ENCODE assay signal across 1 cellular context in the genomic region with DNA sequence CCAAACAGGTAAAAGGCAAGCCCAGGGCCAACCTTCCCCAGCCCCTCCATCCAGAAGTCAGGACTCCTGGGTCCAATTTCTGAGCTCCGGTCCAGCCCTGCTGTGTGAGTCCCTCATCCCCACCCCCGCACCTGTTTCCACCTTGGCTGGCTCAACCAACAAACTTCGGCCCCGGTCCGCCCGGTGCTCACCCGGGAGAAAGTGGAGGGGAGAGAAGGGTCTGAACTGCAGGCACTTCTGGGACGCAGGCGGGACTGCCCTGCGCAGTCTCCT.
TF ChIP-seq lines count a peak whose summit lies in the region.

No MANE protein-coding gene starts in this region.

TF ChIP-seq in HepG2, 621 proteins besides CTCF, POLR2A, EP300 and RAD21 (continued from another document):
- TF ChIP-seq, protein P1, sequence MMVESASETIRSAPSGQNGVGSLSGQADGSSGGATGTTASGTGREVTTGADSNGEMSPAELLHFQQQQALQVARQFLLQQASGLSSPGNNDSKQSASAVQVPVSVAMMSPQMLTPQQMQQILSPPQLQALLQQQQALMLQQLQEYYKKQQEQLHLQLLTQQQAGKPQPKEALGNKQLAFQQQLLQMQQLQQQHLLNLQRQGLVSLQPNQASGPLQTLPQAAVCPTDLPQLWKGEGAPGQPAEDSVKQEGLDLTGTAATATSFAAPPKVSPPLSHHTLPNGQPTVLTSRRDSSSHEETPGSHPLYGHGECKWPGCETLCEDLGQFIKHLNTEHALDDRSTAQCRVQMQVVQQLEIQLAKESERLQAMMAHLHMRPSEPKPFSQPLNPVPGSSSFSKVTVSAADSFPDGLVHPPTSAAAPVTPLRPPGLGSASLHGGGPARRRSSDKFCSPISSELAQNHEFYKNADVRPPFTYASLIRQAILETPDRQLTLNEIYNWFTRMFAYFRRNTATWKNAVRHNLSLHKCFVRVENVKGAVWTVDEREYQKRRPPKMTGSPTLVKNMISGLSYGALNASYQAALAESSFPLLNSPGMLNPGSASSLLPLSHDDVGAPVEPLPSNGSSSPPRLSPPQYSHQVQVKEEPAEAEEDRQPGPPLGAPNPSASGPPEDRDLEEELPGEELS (CRISPR knock-in tag; IDR thresholded peaks at IDR 0.05): peak; percentile 25; the same call in 1 of the 2 replicates
- TF ChIP-seq TCF7 (IDR thresholded peaks at IDR 0.05; ENCODE audit: low read depth) (0 out of 2 replicates have a peak, but pooled peaks have one; percentile 2), ZNF616 (CRISPR knock-in tag; IDR thresholded peaks at IDR 0.05; ENCODE audit: low read depth) (0 out of 2 replicates have a peak, but pooled peaks have one; percentile 29), HOXA5 (CRISPR knock-in tag; IDR thresholded peaks at IDR 0.05) (0 out of 2 replicates have a peak, but pooled peaks have one; percentile 17), ZNF768 (CRISPR knock-in tag; IDR thresholded peaks at IDR 0.05) (0 out of 2 replicates have a peak, but pooled peaks have one; percentile 9), ZFP90 (CRISPR knock-in tag; IDR thresholded peaks at IDR 0.05; ENCODE audit: borderline replicate concordance) (no peak), NRL (CRISPR knock-in tag; IDR thresholded peaks at IDR 0.05; ENCODE audit: borderline replicate concordance) (0 out of 2 replicates have a peak, but pooled peaks have one; percentile 28), TMF1 (CRISPR knock-in tag; IDR thresholded peaks at IDR 0.05; ENCODE audit: low read depth) (peak; percentile 17; the same call in 1 of the 2 replicates), DNMT3B (CRISPR knock-in tag; conservative IDR thresholded peaks at IDR 0.05) (peak; percentile 61; the same call in 1 of the 2 replicates), ZNF138 (CRISPR knock-in tag; IDR thresholded peaks at IDR 0.05; ENCODE audit: low read depth) (0 out of 2 replicates have a peak, but pooled peaks have one; percentile 13), ZSCAN31 (CRISPR knock-in tag; IDR thresholded peaks at IDR 0.05; ENCODE audit: low read depth) (0 out of 2 replicates have a peak, but pooled peaks have one; percentile 6), ZNF468 (CRISPR knock-in tag; IDR thresholded peaks at IDR 0.05) (0 out of 2 replicates have a peak, but pooled peaks have one; percentile 28), SALL2 (CRISPR knock-in tag; IDR thresholded peaks at IDR 0.05) (peak; percentile 30; the same call in 1 of the 2 replicates), MBNL3 (CRISPR knock-in tag; conservative IDR thresholded peaks at IDR 0.05) (no peak)
- TF ChIP-seq, protein P2, sequence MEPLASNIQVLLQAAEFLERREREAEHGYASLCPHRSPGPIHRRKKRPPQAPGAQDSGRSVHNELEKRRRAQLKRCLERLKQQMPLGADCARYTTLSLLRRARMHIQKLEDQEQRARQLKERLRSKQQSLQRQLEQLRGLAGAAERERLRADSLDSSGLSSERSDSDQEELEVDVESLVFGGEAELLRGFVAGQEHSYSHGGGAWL (CRISPR knock-in tag; IDR thresholded peaks at IDR 0.05): no peak
- TF ChIP-seq, protein P3, sequence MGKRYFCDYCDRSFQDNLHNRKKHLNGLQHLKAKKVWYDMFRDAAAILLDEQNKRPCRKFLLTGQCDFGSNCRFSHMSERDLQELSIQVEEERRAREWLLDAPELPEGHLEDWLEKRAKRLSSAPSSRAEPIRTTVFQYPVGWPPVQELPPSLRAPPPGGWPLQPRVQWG (CRISPR knock-in tag; IDR thresholded peaks at IDR 0.05; ENCODE audit: borderline replicate concordance, low read depth): no peak
- TF ChIP-seq, protein P4, sequence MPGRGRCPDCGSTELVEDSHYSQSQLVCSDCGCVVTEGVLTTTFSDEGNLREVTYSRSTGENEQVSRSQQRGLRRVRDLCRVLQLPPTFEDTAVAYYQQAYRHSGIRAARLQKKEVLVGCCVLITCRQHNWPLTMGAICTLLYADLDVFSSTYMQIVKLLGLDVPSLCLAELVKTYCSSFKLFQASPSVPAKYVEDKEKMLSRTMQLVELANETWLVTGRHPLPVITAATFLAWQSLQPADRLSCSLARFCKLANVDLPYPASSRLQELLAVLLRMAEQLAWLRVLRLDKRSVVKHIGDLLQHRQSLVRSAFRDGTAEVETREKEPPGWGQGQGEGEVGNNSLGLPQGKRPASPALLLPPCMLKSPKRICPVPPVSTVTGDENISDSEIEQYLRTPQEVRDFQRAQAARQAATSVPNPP (CRISPR knock-in tag; IDR thresholded peaks at IDR 0.05): 0 out of 2 replicates have a peak, but pooled peaks have one; percentile 21
- TF ChIP-seq, protein P5, sequence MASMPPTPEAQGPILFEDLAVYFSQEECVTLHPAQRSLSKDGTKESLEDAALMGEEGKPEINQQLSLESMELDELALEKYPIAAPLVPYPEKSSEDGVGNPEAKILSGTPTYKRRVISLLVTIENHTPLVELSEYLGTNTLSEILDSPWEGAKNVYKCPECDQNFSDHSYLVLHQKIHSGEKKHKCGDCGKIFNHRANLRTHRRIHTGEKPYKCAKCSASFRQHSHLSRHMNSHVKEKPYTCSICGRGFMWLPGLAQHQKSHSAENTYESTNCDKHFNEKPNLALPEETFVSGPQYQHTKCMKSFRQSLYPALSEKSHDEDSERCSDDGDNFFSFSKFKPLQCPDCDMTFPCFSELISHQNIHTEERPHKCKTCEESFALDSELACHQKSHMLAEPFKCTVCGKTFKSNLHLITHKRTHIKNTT (CRISPR knock-in tag; IDR thresholded peaks at IDR 0.05): no peak
TF ChIP-seq in HepG2: peak in this region for 43.
